Comparison of ENCODE assay signal across 24 cellular contexts in the genomic region with DNA sequence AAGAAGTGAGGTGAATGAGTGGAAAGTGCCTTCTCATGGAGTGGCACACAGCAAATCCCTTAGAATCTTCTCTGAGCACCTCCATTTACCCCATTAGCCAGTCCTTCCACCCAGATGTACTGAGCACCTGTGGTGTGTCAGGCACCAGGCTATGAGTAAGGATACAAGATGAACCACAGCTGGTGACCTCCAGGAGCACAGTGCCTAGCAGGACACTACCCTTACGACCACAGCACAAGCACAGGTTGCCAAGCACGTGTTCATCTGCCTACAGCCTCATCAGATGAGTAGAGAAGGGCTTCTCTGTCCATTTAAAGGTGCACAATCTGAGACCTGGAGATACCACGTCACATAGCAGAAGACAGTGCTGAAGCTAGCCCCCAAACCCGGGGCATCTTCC.
"Had no signal": no experiment of that assay in that cellular context is flagged by ENCODE, and none has a peak within 500 bp of the region (broad histone marks: within the 10 kb centered on the region; RNA-seq: fewer than 3 reads in every experiment).

No MANE protein-coding gene starts in this region.

- H3K4me1 ChIP-seq: gastrocnemius medialis, upper lobe of right lung, vagina had no signal

- H3K4me3 ChIP-seq: dorsolateral prefrontal cortex, gastrocnemius medialis, lower lobe of right lung, neural progenitor cell, psoas muscle, sigmoid colon, transverse colon, upper lobe of right lung, vagina had no signal

- H3K4me2 ChIP-seq: neural progenitor cell had no signal

- DNase-seq: cerebellar nuclear complex; cortex of kidney; dorsolateral prefrontal cortex; effector CD8-positive, alpha-beta T cell; endodermal cell; foreskin fibroblast; gastrocnemius medialis; head of caudate nucleus; left ventricle myocardium superior; lower lobe of right lung; nucleus accumbens; posterior cingulate gyrus; psoas muscle; right cardiac atrium; sigmoid colon; stimulated activated CD4-positive, alpha-beta T cell treated with anti-CD3 and anti-CD28 coated beads, Interleukin-2, amount 100 ng/mL, for 24 hours; stimulated activated naive CD4-positive, alpha-beta T cell treated with Interleukin-2 at 50 U/mL for 16 hours; transverse colon; upper lobe of right lung had no signal

- H3K9me3 Mint-ChIP-seq: endodermal cell, nephron had no signal

- H3K36me3 ChIP-seq: gastrocnemius medialis, lower lobe of right lung, sigmoid colon, transverse colon, upper lobe of right lung, vagina had no signal

- H3K27me3 ChIP-seq: dorsolateral prefrontal cortex, gastrocnemius medialis, sigmoid colon, vagina had no signal

- H3K9me3 ChIP-seq: gastrocnemius medialis, lower lobe of right lung, psoas muscle, sigmoid colon, transverse colon, upper lobe of right lung, vagina had no signal

- H3K27ac ChIP-seq: dorsolateral prefrontal cortex, epithelial cell of prostate, gastrocnemius medialis, lower lobe of right lung, neural progenitor cell, psoas muscle, sigmoid colon, transverse colon, upper lobe of right lung, vagina had no signal

- ATAC-seq: esophagus mucosa, gastrocnemius medialis, left ventricle myocardium superior, lower lobe of right lung, psoas muscle, right cardiac atrium, upper lobe of right lung had no signal

- H2AFZ ChIP-seq: neural progenitor cell had no signal

- H3K27ac Mint-ChIP-seq: endodermal cell, nephron, neural progenitor cell had no signal

- H3K9ac ChIP-seq: neural progenitor cell had no signal

- H3K4me3 Mint-ChIP-seq: endodermal cell, nephron, neural progenitor cell had no signal
